In the genomic region with DNA sequence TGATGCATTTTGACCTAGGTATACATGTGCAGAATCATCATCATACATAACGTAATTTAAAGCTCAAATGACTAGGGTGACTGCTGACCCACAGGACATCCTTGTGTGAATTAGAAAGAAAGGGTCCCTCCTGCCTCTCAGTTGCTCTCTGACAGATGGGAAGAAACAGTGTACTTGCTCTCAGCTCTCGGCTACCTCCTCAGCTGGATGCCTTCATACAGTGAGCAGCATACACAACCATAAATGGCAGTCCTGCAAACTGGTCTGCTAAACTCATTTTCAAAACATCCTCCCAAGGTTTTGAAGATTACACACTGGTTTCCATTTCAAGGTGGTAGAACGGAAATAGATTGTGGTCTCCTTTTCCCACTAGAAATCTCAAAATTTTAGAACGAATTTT, we compare ENCODE assay signal across 23 cellular contexts. TPM values are rescaled to one million over a fixed set of nuclear protein-coding genes. Genes with fewer than 3 reads are reported as not detected.
"Had no signal": no experiment of that assay in that cellular context is flagged by ENCODE, and none has a peak within 500 bp of the region (broad histone marks: within the 10 kb centered on the region; RNA-seq: fewer than 3 reads in every experiment).

No MANE protein-coding gene starts in this region.

- H3K9me3 ChIP-seq: colonic mucosa, prostate gland, right lobe of liver, stomach, testis, upper lobe of right lung had no signal

- H3K9me3 Mint-ChIP-seq: activated CD4-positive, alpha-beta T cell treated with anti-CD3 and anti-CD28 coated beads, Interleukin-2, amount 10 ng/mL, durations not matched to agents 24 days and 14 days; activated CD8-positive, alpha-beta T cell treated with anti-CD3 and anti-CD28 coated beads for 36 hours; activated naive CD8-positive, alpha-beta T cell treated with anti-CD3 and anti-CD28 coated beads, Interleukin-2, amount 10 ng/mL, durations not matched to agents 7 days and 5 days; stimulated activated effector memory CD8-positive, alpha-beta T cell treated with anti-CD3 and anti-CD28 coated beads, Interleukin-12 subunit alpha, Interleukin-12 subunit beta, amount 100 ng/mL, for 72 hours had no signal

- H3K4me1 Mint-ChIP-seq: activated CD4-positive, alpha-beta T cell treated with anti-CD3 and anti-CD28 coated beads, Interleukin-2, amount 10 ng/mL, durations not matched to agents 24 days and 14 days; activated naive CD8-positive, alpha-beta T cell treated with anti-CD3 and anti-CD28 coated beads, Interleukin-2, amount 10 ng/mL, durations not matched to agents 7 days and 5 days; activated T-helper 17 cell treated with anti-CD3 and anti-CD28 coated beads, Interleukin-2, amount 50 U/mL, for 72 hours; naive B cell; stimulated activated effector memory CD8-positive, alpha-beta T cell treated with anti-CD3 and anti-CD28 coated beads, Interleukin-12 subunit alpha, Interleukin-12 subunit beta, amount 100 ng/mL, for 72 hours had no signal

- H3K4me3 ChIP-seq: colonic mucosa, prostate gland, right lobe of liver, stomach, testis, upper lobe of right lung had no signal

- H3K4me1 ChIP-seq: colonic mucosa, prostate gland, right lobe of liver, testis, upper lobe of right lung had no signal

- H3K27me3 ChIP-seq: colonic mucosa, right lobe of liver, stomach, testis, upper lobe of right lung had no signal

- DNase-seq: activated CD4-positive, alpha-beta T cell treated with anti-CD3 and anti-CD28 coated beads, Interleukin-2, amount 10 ng/mL, durations not matched to agents 24 days and 14 days; activated CD8-positive, alpha-beta T cell treated with anti-CD3 and anti-CD28 coated beads for 36 hours; activated naive CD4-positive, alpha-beta T cell treated with Interleukin-2 at 50 U/mL for 16 hours; activated naive CD8-positive, alpha-beta T cell treated with anti-CD3 and anti-CD28 coated beads, Interleukin-2, amount 10 ng/mL, durations not matched to agents 7 days and 5 days; activated T-cell treated with anti-CD3 and anti-CD28 coated beads, Interleukin-2, amount 50 U/mL, for 1 hour; amygdala; central memory CD4-positive, alpha-beta T cell; colonic mucosa; erythroblast; kidney; mammary epithelial cell; naive B cell; right lobe of liver; stimulated activated CD4-positive, alpha-beta T cell treated with anti-CD3 and anti-CD28 coated beads, Interleukin-4, amount 100 ng/mL, for 24 hours; stomach; T1000; testis; upper lobe of right lung had no signal

- H3K4me3 Mint-ChIP-seq: activated CD4-positive, alpha-beta T cell treated with anti-CD3 and anti-CD28 coated beads, Interleukin-2, amount 10 ng/mL, durations not matched to agents 24 days and 14 days; activated CD8-positive, alpha-beta T cell treated with anti-CD3 and anti-CD28 coated beads for 36 hours; activated naive CD8-positive, alpha-beta T cell treated with anti-CD3 and anti-CD28 coated beads, Interleukin-2, amount 10 ng/mL, durations not matched to agents 7 days and 5 days; activated T-helper 17 cell treated with anti-CD3 and anti-CD28 coated beads, Interleukin-2, amount 50 U/mL, for 72 hours; stimulated activated effector memory CD8-positive, alpha-beta T cell treated with anti-CD3 and anti-CD28 coated beads, Interleukin-12 subunit alpha, Interleukin-12 subunit beta, amount 100 ng/mL, for 72 hours had no signal

- H3K27ac ChIP-seq: colonic mucosa, prostate gland, right lobe of liver, testis, upper lobe of right lung had no signal

- H3K27ac Mint-ChIP-seq: activated CD4-positive, alpha-beta T cell treated with anti-CD3 and anti-CD28 coated beads, Interleukin-2, amount 10 ng/mL, durations not matched to agents 24 days and 14 days; activated CD8-positive, alpha-beta T cell treated with anti-CD3 and anti-CD28 coated beads for 36 hours; activated naive CD8-positive, alpha-beta T cell treated with anti-CD3 and anti-CD28 coated beads, Interleukin-2, amount 10 ng/mL, durations not matched to agents 7 days and 5 days; activated T-helper 17 cell treated with anti-CD3 and anti-CD28 coated beads, Interleukin-2, amount 50 U/mL, for 72 hours; naive B cell; stimulated activated effector memory CD8-positive, alpha-beta T cell treated with anti-CD3 and anti-CD28 coated beads, Interleukin-12 subunit alpha, Interleukin-12 subunit beta, amount 100 ng/mL, for 72 hours had no signal

- H3K36me3 ChIP-seq: colonic mucosa, prostate gland, right lobe of liver, stomach, upper lobe of right lung had no signal

- H3K36me3 Mint-ChIP-seq: activated naive CD8-positive, alpha-beta T cell treated with anti-CD3 and anti-CD28 coated beads, Interleukin-2, amount 10 ng/mL, durations not matched to agents 7 days and 5 days; stimulated activated effector memory CD8-positive, alpha-beta T cell treated with anti-CD3 and anti-CD28 coated beads, Interleukin-12 subunit alpha, Interleukin-12 subunit beta, amount 100 ng/mL, for 72 hours had no signal

- ATAC-seq: activated CD8-positive, alpha-beta T cell treated with anti-CD3 and anti-CD28 coated beads for 36 hours; activated T-helper 17 cell treated with anti-CD3 and anti-CD28 coated beads, Interleukin-2, amount 50 U/mL, for 72 hours; left lobe of liver; right lobe of liver; stimulated activated effector memory CD8-positive, alpha-beta T cell treated with anti-CD3 and anti-CD28 coated beads, Interleukin-12 subunit alpha, Interleukin-12 subunit beta, amount 100 ng/mL, for 72 hours; upper lobe of right lung had no signal

RNA-seq across cellular contexts. Expression of a gene that starts 26.3 kb away (rescaled TPM):
- total RNA-seq: activated CD4-positive, alpha-beta T cell treated with anti-CD3 and anti-CD28 coated beads, Interleukin-2, amount 10 ng/mL, durations not matched to agents 24 days and 14 days; activated naive CD8-positive, alpha-beta T cell treated with anti-CD3 and anti-CD28 coated beads, Interleukin-2, amount 10 ng/mL, durations not matched to agents 7 days and 5 days; activated T-helper 17 cell treated with anti-CD3 and anti-CD28 coated beads, Interleukin-2, amount 50 U/mL, for 72 hours; T-helper 1 cell treated with Interleukin-12 subunit alpha and Interleukin-12 subunit beta and Interleukin-4 antibody, amounts not matched to agents 30 ng/mL and 1 ng/mL, for 36 hours had no signal
